ENCODE assay signal across 1 cellular context in the genomic region with DNA sequence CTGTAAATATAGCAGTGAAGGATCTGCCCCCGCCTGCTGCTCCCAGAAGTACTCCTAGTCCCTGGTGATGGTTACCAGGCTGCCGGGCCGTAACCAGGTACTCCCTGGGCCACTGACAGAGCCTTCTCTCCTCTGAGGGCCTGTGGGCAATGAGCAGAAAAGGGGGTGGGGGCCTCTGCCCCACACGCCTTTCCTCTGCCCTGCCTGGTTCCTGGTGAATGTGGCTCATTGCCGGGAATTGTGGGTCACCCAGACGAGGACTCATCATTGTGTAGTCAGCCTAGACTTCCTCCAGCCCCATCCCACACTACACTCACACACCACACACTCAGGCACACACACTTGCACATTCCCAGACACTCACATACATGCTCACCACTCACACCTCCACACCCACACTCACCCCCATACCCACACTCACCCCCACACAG.
TF ChIP-seq lines count a peak whose summit lies in the region.

No MANE protein-coding gene starts in this region.

TF ChIP-seq in K562, 482 proteins besides CTCF, POLR2A, EP300 and RAD21:
- TF ChIP-seq, protein P1, sequence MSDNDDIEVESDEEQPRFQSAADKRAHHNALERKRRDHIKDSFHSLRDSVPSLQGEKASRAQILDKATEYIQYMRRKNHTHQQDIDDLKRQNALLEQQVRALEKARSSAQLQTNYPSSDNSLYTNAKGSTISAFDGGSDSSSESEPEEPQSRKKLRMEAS (CRISPR knock-in tag; IDR thresholded peaks at IDR 0.05): no peak
- TF ChIP-seq TRIM24 (IDR thresholded peaks at IDR 0.05) (no peak), EGR1 (conservative IDR thresholded peaks at IDR 0.05) (0 out of 2 replicates have a peak, but pooled peaks have one; percentile 29), U2AF2 (optimal IDR thresholded peaks at IDR 0.05; ENCODE audit: low read depth, low read length) (no peak), SLC30A9 (CRISPR knock-in tag; IDR thresholded peaks at IDR 0.05) (no peak), SAFB (IDR thresholded peaks at IDR 0.05; ENCODE audit: borderline replicate concordance, low read depth, low read length) (no peak)
